18 cellular contexts compared by ENCODE assay signal in the genomic region with DNA sequence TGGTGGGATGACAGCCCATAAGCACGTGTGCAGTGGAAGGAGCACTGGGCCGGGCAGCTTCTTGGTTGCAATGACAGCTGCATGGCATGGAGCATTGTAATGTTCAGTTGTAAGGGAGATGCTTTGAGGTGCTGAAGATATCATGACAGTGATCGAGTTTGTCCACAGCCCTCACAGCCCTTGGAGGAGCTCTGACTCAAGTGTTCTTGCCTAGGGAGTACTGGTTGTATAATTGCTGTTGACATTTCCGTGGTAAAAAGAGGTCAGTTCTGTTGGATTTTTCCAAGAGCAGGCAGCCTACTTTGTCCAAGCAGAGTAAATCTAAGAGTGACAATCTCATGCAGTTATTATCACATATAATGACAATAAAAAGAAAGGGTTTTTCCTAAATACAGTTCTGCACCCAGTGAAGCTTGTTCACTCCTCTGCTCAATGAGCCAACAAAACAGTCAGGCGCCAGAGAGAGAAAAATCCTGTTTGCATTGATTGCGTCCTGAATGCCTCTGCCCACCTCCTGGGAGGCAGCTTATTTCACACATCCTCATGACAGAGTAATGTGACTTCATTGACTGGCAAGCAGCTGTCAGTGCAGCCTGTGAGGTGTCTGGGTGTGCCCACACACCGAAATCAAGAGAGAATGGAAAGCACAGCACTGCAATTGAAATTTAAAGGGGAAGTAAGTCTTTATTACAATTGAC.
DNase-seq lines count a peak whose midpoint lies in the region; ATAC-seq, FAIRE-seq and TF ChIP-seq lines count a peak whose summit lies in the region.
"Had no signal": no experiment of that assay in that cellular context is flagged by ENCODE, and none has a peak within 500 bp of the region (broad histone marks: within the 10 kb centered on the region; RNA-seq: fewer than 3 reads in every experiment).

No MANE protein-coding gene starts in this region.

- H3K36me3 ChIP-seq in GM12878 (ENCODE audit: control insufficient read depth in 2 of 2, insufficient read depth in 2 of 2, low read length in 1 of 2) (no peaks in the 10 kb centered on the region), mesendoderm (ENCODE audit: control insufficient read depth, insufficient read depth, low read length) (no peaks in the 10 kb centered on the region)
- H3K36me3 ChIP-seq: cardiac muscle cell, Peyer's patch, right lobe of liver had no signal

- RAD21 ChIA-PET in GM12878 (lab: Charles Lee; ENCODE audit: unreplicated experiment), result no interaction called here

- no TSS peak for BruUV-seq in GM12878 (replicated peaks; lab: Mats Ljungman, UMichigan)

- H3K9me3 ChIP-seq in GM12878 (replicated peaks; ENCODE audit: control insufficient read depth, insufficient read depth, low read length), result no peaks in the 10 kb centered on the region
- H3K9me3 ChIP-seq: Peyer's patch, right lobe of liver had no signal

- no peaks in the 10 kb centered on the region for H4K20me1 ChIP-seq in GM12878 (ENCODE audit: control insufficient read depth, insufficient read depth)

- TF ChIP-seq EP300 in GM12878 (IDR thresholded peaks at IDR 0.05; ENCODE audit: borderline replicate concordance in 1 of 2, control insufficient read depth in 1 of 2, low read depth in 2 of 2, low read length in 2 of 2), result no peak

- no peak overlapping the region for H2AK5ac ChIP-seq in mesendoderm (ENCODE audit: low read length)

- H3K4me2 ChIP-seq in GM12878 (ENCODE audit: control insufficient read depth, insufficient read depth), result no peak overlapping the region
- no peak overlapping the region for H3K4me2 ChIP-seq in mesendoderm (ENCODE audit: low read length)

- H3K27ac ChIP-seq in GM12878 (ENCODE audit: control insufficient read depth, insufficient read depth) (no peak overlapping the region), mesendoderm (ENCODE audit: low read depth, low read length) (no peak overlapping the region)
- H3K27ac ChIP-seq: cardiac muscle cell, right lobe of liver had no signal

- POLR2A ChIA-PET in GM12878 (lab: Charles Lee), result no interaction called here

- H3K4me1 ChIP-seq in GM12878 (ENCODE audit: control insufficient read depth, insufficient read depth, low read length) (no peaks in the 10 kb centered on the region), mesendoderm (ENCODE audit: control insufficient read depth, low read depth, low read length) (no peaks in the 10 kb centered on the region)
- H3K4me1 ChIP-seq: right lobe of liver had no signal

- no peak overlapping the region for H3K4ac ChIP-seq in mesendoderm (ENCODE audit: low read depth, low read length)

- H2BK120ac ChIP-seq in mesendoderm (ENCODE audit: low read depth, low read length), result no peak overlapping the region

- intact Hi-C loops in GM12878 (cut with micrococcal nuclease; ENCODE audit: unreplicated experiment), result no loop called here

- ATAC-seq in GM12878 (peak; percentile 52), GM19328 (IDR thresholded peaks at IDR 0.05; ENCODE audit: unreplicated experiment) (no peak)
- ATAC-seq: right lobe of liver, T-cell had no signal

- no peak overlapping the region for H3K18ac ChIP-seq in mesendoderm (ENCODE audit: low read length)

- no peaks in the 10 kb centered on the region for H3K79me2 ChIP-seq in GM12878 (ENCODE audit: control insufficient read depth, insufficient read depth, low read length)
- no peaks in the 10 kb centered on the region for H3K79me2 ChIP-seq in mesendoderm (ENCODE audit: control insufficient read depth, insufficient read depth, low read length)

- H3K79me1 ChIP-seq in mesendoderm (ENCODE audit: low read length), result no peaks in the 10 kb centered on the region

- SMC1A ChIA-PET in GM12878 (lab: Charles Lee; ENCODE audit: uncharacterized antibody, unreplicated experiment), result interaction anchor here (0.8 to 1.7 kb wide), 5 partner anchors 10 to 328 kb away, joined by 3 read pairs; no protein-coding TSS in a partner anchor

- DNase-seq in Ammon's horn (ENCODE audit: low spot score) (peak; percentile 77), NCI-H1930 (lab: John Stamatoyannopoulos, UW) (peak; percentile 31 to 71), GM12878 (ENCODE audit: low read depth, low spot score) (no peak), mesendoderm (peak; percentile 18), NCI-H2171 (lab: John Stamatoyannopoulos, UW) (no peak), T-helper 9 cell (no peak)
- DNase-seq in stimulated activated CD4-positive, alpha-beta T cell treated with anti-CD3 and anti-CD28 coated beads, Interleukin-12 subunit alpha, Interleukin-12 subunit beta, amount 100 ng/mL, for 4 hours, result no peak
- DNase-seq: activated CD4-positive, CD25-positive, alpha-beta regulatory T cell; activated naive CD8-positive, alpha-beta T cell treated with anti-CD3 and anti-CD28 coated beads for 36 hours; GF-D8; naive B cell; right lobe of liver; stimulated activated CD4-positive, alpha-beta T cell treated with anti-CD3 and anti-CD28 coated beads, Interleukin-4, amount 100 ng/mL, for 24 hours; T-cell had no signal

- no peak overlapping the region for H3K56ac ChIP-seq in mesendoderm (ENCODE audit: low read length)

- H3K4me3 ChIP-seq in GM12878 (no peak overlapping the region), mesendoderm (ENCODE audit: low read length) (no peak overlapping the region)
- H3K4me3 ChIP-seq: cardiac muscle cell, Peyer's patch, right lobe of liver had no signal

- 1% methylated on average over 7 of the region's 7 CpGs for WGBS in GM12878 (ENCODE audit: insufficient coverage, insufficient replicate concordance, low lambda C conversion rate, missing lambda C conversion rate)
- no CpG with 5 or more reads among the region's 7 CpGs for WGBS in mesendoderm (ENCODE audit: extremely low coverage, insufficient coverage, low lambda C conversion rate)

- no peak for TF ChIP-seq POLR2A in GM12878 (IDR thresholded peaks at IDR 0.05; ENCODE audit: low read depth, low read length)

- H3K27me3 ChIP-seq in GM12878 (replicated peaks in 1 of 2; ENCODE audit: control insufficient read depth in 2 of 2, insufficient read depth in 2 of 2, low read length in 1 of 2), result no peaks in the 10 kb centered on the region
- H3K27me3 ChIP-seq in mesendoderm (ENCODE audit: insufficient read depth, low read length, poor library complexity), result no peaks in the 10 kb centered on the region
- H3K27me3 ChIP-seq: Peyer's patch, right lobe of liver had no signal

- no peak for TF ChIP-seq RAD21 in GM12878 (IDR thresholded peaks at IDR 0.05; ENCODE audit: insufficient read depth, low read depth, low read length)

- TF ChIP-seq CTCF in GM12878 (IDR thresholded peaks at IDR 0.05 in 2 of 3, conservative IDR thresholded peaks at IDR 0.05 in 1 of 3; ENCODE audit: control insufficient read depth in 2 of 3, extremely low read depth in 1 of 3, insufficient read depth in 1 of 3, low read depth in 3 of 3, low read length in 3 of 3), result no peak

- no peak overlapping the region for H2BK15ac ChIP-seq in mesendoderm (replicated peaks; ENCODE audit: low read depth)

- H4K8ac ChIP-seq in mesendoderm (ENCODE audit: low read depth, low read length), result no peak overlapping the region

- H3K23ac ChIP-seq in mesendoderm (ENCODE audit: low read length), result no peak overlapping the region

- in situ Hi-C loops in GM12878 (cut with MboI), result no loop called here

- CTCF ChIA-PET in GM12878 (lab: Yijun Ruan, JAX), result no interaction called here

- no peak overlapping the region for H2AFZ ChIP-seq in GM12878 (ENCODE audit: control insufficient read depth, low read depth, low read length)

- peak; percentile 47 for FAIRE-seq in GM12878 (lab: Jason Lieb, UNC)
- FAIRE-seq: keratinocyte had no signal

- H2BK5ac ChIP-seq in mesendoderm (ENCODE audit: low read length), result no peak overlapping the region

- H3K9ac ChIP-seq in GM12878 (ENCODE audit: control insufficient read depth, insufficient read depth, low read length) (no peak overlapping the region), mesendoderm (ENCODE audit: low read length) (no peak overlapping the region)

- no peak overlapping the region for H4K5ac ChIP-seq in mesendoderm (ENCODE audit: low read length)

TF ChIP-seq in GM12878, 131 proteins besides CTCF, POLR2A, EP300 and RAD21 (continues in another document):
- TF ChIP-seq ZNF384 (IDR thresholded peaks at IDR 0.05; ENCODE audit: borderline replicate concordance, low read depth, low read length) (no peak), BMI1 (IDR thresholded peaks at IDR 0.05; ENCODE audit: borderline replicate concordance) (no peak), DPF2 (IDR thresholded peaks at IDR 0.05) (no peak), PRDM15 (CRISPR knock-in tag; IDR thresholded peaks at IDR 0.05) (no peak), RB1 (IDR thresholded peaks at IDR 0.05; ENCODE audit: borderline replicate concordance) (no peak)

Comparison
In these comparisons a context has a peak if more than half of its experiments do, and no peak if none do; other contexts are left out.
1. DNase-seq: peak in Ammon's horn (single experiment), NCI-H1930 (2 of 2) and mesendoderm (single experiment); none in GM12878 (single experiment), NCI-H2171 (single experiment), T-helper 9 cell (single experiment) and stimulated activated CD4-positive, alpha-beta T cell treated with anti-CD3 and anti-CD28 coated beads, Interleukin-12 subunit alpha, Interleukin-12 subunit beta, amount 100 ng/mL, for 4 hours (single experiment).